13 cellular contexts compared by ENCODE assay signal in genomic region chr14:100540141-100540925, GRCh38. TPM values are rescaled to one million over a fixed set of nuclear protein-coding genes. Genes with fewer than 3 reads are reported as not detected.
DNase-seq lines count a peak whose midpoint lies in the region; ATAC-seq and TF ChIP-seq lines count a peak whose summit lies in the region.
"Had no signal": no experiment of that assay in that cellular context is flagged by ENCODE, and none has a peak within 500 bp of the region (broad histone marks: within the 10 kb centered on the region; RNA-seq: fewer than 3 reads in every experiment).

No MANE protein-coding gene starts in this region.

- TF ChIP-seq CTCF in BE2C (IDR thresholded peaks at IDR 0.05; ENCODE audit: low read depth, low read length) (peak; percentile 59), HFFc6 (IDR thresholded peaks at IDR 0.05) (peak; percentile 63), body of pancreas (IDR thresholded peaks at IDR 0.05) (peak; percentile 23 to 63 (median 49)), GM10248 (IDR thresholded peaks at IDR 0.05; ENCODE audit: control extremely low read depth, extremely low read depth, low read depth, missing control alignments) (no peak)

- DNase-seq in BE2C (peak; percentile 64), HFFc6 (no peak), body of pancreas (peak; percentile 72 to 76 (median 74)), lung microvascular endothelial cell (ENCODE audit: low read depth in 2 of 2) (peak; percentile 16 to 33), GM10248 (ENCODE audit: extremely low spot score) (no peak)
- no peak for DNase-seq in activated CD8-positive, alpha-beta memory T cell treated with anti-CD3 and anti-CD28 coated beads, Interleukin-2, amount 50 U/mL, for 48 hours
- no peak for DNase-seq in stimulated activated CD4-positive, alpha-beta T cell treated with anti-CD3 and anti-CD28 coated beads, Interleukin-2, amount 100 ng/mL, for 24 hours
- DNase-seq: activated naive CD4-positive, alpha-beta T cell treated with anti-CD3 and anti-CD28 coated beads, Interleukin-2, amount 10 ng/mL, durations not matched to agents 7 days and 5 days; stimulated activated CD4-positive, alpha-beta T cell treated with anti-CD3 and anti-CD28 coated beads, Interleukin-2, amount 100 ng/mL, for 48 hours; T-helper 9 cell had no signal

- H3K4me3 ChIP-seq in BE2C (ENCODE audit: low read depth, low read length): no peak overlapping the region
- no peak overlapping the region for H3K4me3 ChIP-seq in body of pancreas
- H3K4me3 ChIP-seq: esophagus muscularis mucosa, tibial artery had no signal

- H3K4me1 ChIP-seq in BE2C (peaks cover under 1% of the 10 kb centered on the region; the same call in 1 of the 2 replicates), body of pancreas (peaks cover 48% of the 10 kb centered on the region)
- H3K4me1 ChIP-seq: tibial artery had no signal

- POLR2A ChIA-PET in GM10248 (lab: Yijun Ruan, JAX): interaction anchor here (0.6 kb wide), 1 partner anchor 1768 kb away, joined by 4 read pairs; no protein-coding TSS in a partner anchor

- no peaks in the 10 kb centered on the region for H3K9me3 ChIP-seq in BE2C
- no peaks in the 10 kb centered on the region for H3K9me3 ChIP-seq in body of pancreas
- H3K9me3 ChIP-seq: esophagus muscularis mucosa, tibial artery had no signal

- H3K36me3 ChIP-seq in BE2C (peaks cover 39% of the 10 kb centered on the region), body of pancreas (replicated peaks in 1 of 2; ENCODE audit: insufficient read depth in 1 of 2, low read depth in 2 of 2) (peaks cover 0 to 3% of the 10 kb centered on the region in 2 donors)

- CTCF ChIA-PET in GM10248 (lab: Yijun Ruan, JAX): no interaction called here

- H3K4me1 Mint-ChIP-seq in HFFc6 (ENCODE audit: low read depth): no peaks in the 10 kb centered on the region
- H3K4me1 Mint-ChIP-seq: activated naive CD4-positive, alpha-beta T cell treated with anti-CD3 and anti-CD28 coated beads, Interleukin-2, amount 10 ng/mL, durations not matched to agents 7 days and 5 days had no signal

- H3K4me3 Mint-ChIP-seq in HFFc6: no peak overlapping the region
- H3K4me3 Mint-ChIP-seq: activated naive CD4-positive, alpha-beta T cell treated with anti-CD3 and anti-CD28 coated beads, Interleukin-2, amount 10 ng/mL, durations not matched to agents 7 days and 5 days had no signal

- H3K27me3 ChIP-seq in BE2C (no peaks in the 10 kb centered on the region), body of pancreas (no peaks in the 10 kb centered on the region)
- H3K27me3 ChIP-seq: esophagus muscularis mucosa, tibial artery had no signal

- no peak overlapping the region for H3K27ac Mint-ChIP-seq in HFFc6
- H3K27ac Mint-ChIP-seq: activated naive CD4-positive, alpha-beta T cell treated with anti-CD3 and anti-CD28 coated beads, Interleukin-2, amount 10 ng/mL, durations not matched to agents 7 days and 5 days had no signal

- H3K27me3 Mint-ChIP-seq in HFFc6 (ENCODE audit: insufficient read depth): peaks cover 10% of the 10 kb centered on the region
- H3K27me3 Mint-ChIP-seq: activated naive CD4-positive, alpha-beta T cell treated with anti-CD3 and anti-CD28 coated beads, Interleukin-2, amount 10 ng/mL, durations not matched to agents 7 days and 5 days had no signal

- no peaks in the 10 kb centered on the region for H3K9me3 Mint-ChIP-seq in HFFc6
- H3K9me3 Mint-ChIP-seq: activated naive CD4-positive, alpha-beta T cell treated with anti-CD3 and anti-CD28 coated beads, Interleukin-2, amount 10 ng/mL, durations not matched to agents 7 days and 5 days had no signal

- H3K36me3 Mint-ChIP-seq in HFFc6 (ENCODE audit: low read depth): no peaks in the 10 kb centered on the region
- H3K36me3 Mint-ChIP-seq: activated naive CD4-positive, alpha-beta T cell treated with anti-CD3 and anti-CD28 coated beads, Interleukin-2, amount 10 ng/mL, durations not matched to agents 7 days and 5 days had no signal

- peak; percentile 75 for ATAC-seq in body of pancreas
- no peak for ATAC-seq in HG02970 (IDR thresholded peaks at IDR 0.05; ENCODE audit: low FRiP score, unreplicated experiment)

- peak overlapping the region; percentile 85 to 93 (median 88) for H3K27ac ChIP-seq in body of pancreas
- H3K27ac ChIP-seq: esophagus muscularis mucosa, tibial artery had no signal

- TF ChIP-seq POLR2A in body of pancreas (IDR thresholded peaks at IDR 0.05): no peak

- intact Hi-C loops in body of pancreas (cut with DNase I): no loop called here

- 64% methylated on average over 26 of the region's 28 CpGs; no CpG with 5 or more reads in 1 of the 2 donors for WGBS in body of pancreas, 2 donors

RNA-seq across cellular contexts. Expression of gene BEGAIN, which starts 46.9 kb away (rescaled TPM):
- polyA plus RNA-seq in BE2C (2012; ENCODE audit: insufficient read depth, insufficient read length, low read depth): 178 TPM
- under 1 TPM in 5 of 6 experiments, not detected in 1; 0.05 to 0.20 (median 0.14) TPM for total RNA-seq in HFFc6 (2021; fragmentation: NEBNext Ultra II Directional; extraction: Animal tissue kit (Norgen Biotek cat#: 25700))
- total RNA-seq in body of pancreas (10 to 100 TPM; 23.9 to 28.7 TPM), lung microvascular endothelial cell (0.20 TPM in 1 of 2 replicates, not detected in the other)

Comparison
In these comparisons a context has a peak if more than half of its experiments do, and no peak if none do; other contexts are left out.
1. DNase-seq: peak in BE2C (single experiment), body of pancreas (4 of 4) and lung microvascular endothelial cell (2 of 2); none in HFFc6 (single experiment), activated CD8-positive, alpha-beta memory T cell treated with anti-CD3 and anti-CD28 coated beads, Interleukin-2, amount 50 U/mL, for 48 hours (single experiment), GM10248 (single experiment) and stimulated activated CD4-positive, alpha-beta T cell treated with anti-CD3 and anti-CD28 coated beads, Interleukin-2, amount 100 ng/mL, for 24 hours (0 of 2).
2. RNA of gene BEGAIN, which starts 46.9 kb away (total RNA-seq): 23.9 to 28.7 TPM in body of pancreas; 0.20 TPM in lung microvascular endothelial cell and 0.05 to 0.20 TPM in HFFc6; every median in the first group is over 10 times any median in the second.